15 cellular contexts compared by ENCODE assay signal in genomic region chrX:129629837-129630236, GRCh38. TPM values are rescaled to one million over a fixed set of nuclear protein-coding genes. Genes with fewer than 3 reads are reported as not detected.
"Had no signal": no experiment of that assay in that cellular context is flagged by ENCODE, and none has a peak within 500 bp of the region (broad histone marks: within the 10 kb centered on the region; RNA-seq: fewer than 3 reads in every experiment).

No MANE protein-coding gene starts in this region.

- H3K4me3 ChIP-seq: dorsolateral prefrontal cortex, transverse colon, uterus had no signal

- H2AFZ ChIP-seq: parathyroid adenoma had no signal

- H3K4me1 ChIP-seq: parathyroid adenoma, transverse colon, uterus had no signal

- DNase-seq: activated CD4-positive, CD25-positive, alpha-beta regulatory T cell treated with anti-CD3 and anti-CD28 coated beads, Interleukin-2, amount 50 U/mL, for 72 hours; activated gamma-delta T cell; central memory CD4-positive, alpha-beta T cell; endodermal cell; foreskin melanocyte; natural killer cell; stimulated activated CD4-positive, alpha-beta T cell treated with anti-CD3 and anti-CD28 coated beads, Interleukin-12 subunit alpha, Interleukin-12 subunit beta, amount 100 ng/mL, for 4 hours; stimulated activated CD4-positive, alpha-beta T cell treated with anti-CD3 and anti-CD28 coated beads, Interleukin-2, amount 100 ng/mL, for 24 hours; stimulated activated naive CD4-positive, alpha-beta T cell treated with Interleukin-2 at 50 U/mL for 16 hours; transverse colon; uterus had no signal

- H3K36me3 ChIP-seq: neutrophil, transverse colon, uterus had no signal

- H3K9me3 ChIP-seq: neutrophil, transverse colon, uterus had no signal

- ATAC-seq: natural killer cell had no signal

- H3K9ac ChIP-seq: parathyroid adenoma had no signal

- H3K27me3 ChIP-seq: neutrophil, transverse colon, uterus had no signal

- H3K27ac ChIP-seq: epithelial cell of prostate, neutrophil, parathyroid adenoma, transverse colon, uterus had no signal

RNA-seq across cellular contexts. Expression of gene APLN, which starts 24.9 kb away (rescaled TPM):
- total RNA-seq: transverse colon had no signal
